8 cellular contexts compared by ENCODE assay signal in the genomic region with DNA sequence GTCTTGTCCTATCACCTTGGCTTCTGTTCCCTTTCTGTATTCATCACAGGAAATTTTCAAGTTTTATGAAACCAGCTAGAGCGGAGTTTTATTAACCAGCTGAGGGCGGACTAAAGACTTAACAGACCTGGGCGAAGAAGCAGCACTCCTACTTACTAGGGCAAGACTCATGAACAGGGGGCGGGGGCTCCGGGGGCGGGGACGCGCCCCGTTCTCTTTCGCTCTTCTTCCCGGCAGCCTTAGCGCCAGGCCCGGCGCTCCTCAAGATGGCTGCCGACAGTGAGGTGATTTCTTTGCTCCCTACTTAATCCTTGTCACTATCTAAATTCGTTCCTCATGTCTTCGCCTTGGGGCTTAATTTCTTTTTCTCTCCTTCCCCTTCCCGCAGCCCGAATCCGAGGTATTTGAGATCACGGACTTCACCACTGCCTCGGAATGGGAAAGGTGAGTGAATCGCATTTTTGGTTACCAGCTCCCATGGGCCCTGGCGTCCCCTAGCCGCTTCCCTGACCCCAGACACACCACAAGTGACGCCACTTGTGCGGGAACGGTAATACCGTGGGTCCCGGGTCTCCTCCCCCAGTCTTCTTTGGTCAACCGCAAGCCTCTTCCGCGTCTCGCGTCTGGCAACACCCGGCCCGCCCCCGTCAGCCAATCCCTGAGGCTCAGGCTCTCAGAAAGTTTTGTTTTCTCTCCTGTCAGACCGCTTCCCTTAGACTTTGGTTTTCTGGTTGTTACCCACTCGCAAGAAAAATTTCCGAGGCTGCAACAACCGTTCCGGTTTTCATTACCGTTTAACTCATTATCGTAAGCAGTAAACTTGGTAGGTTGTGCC. TPM values are rescaled to one million over a fixed set of nuclear protein-coding genes. Genes with fewer than 3 reads are reported as not detected.
DNase-seq lines count a peak whose midpoint lies in the region; ATAC-seq and TF ChIP-seq lines count a peak whose summit lies in the region.

A gene (plus strand): TSS at position 251 of the 835 bp plus-strand sequence. CDS start 16 bp downstream, at position 267.

- no peaks in the 10 kb centered on the region for H3K27me3 ChIP-seq in prostate gland (replicated peaks; ENCODE audit: insufficient read depth)

- H3K4me3 ChIP-seq in prostate gland, result peak within 1 kb of the TSS; percentile 54 to 80

- no peaks in the 10 kb centered on the region for H3K4me1 ChIP-seq in prostate gland (replicated peaks)

- DNase-seq in GM13977 (ENCODE audit: low spot score) (peak; percentile 88), NCI-H146 treated with DMSO at 0.1 percent for 48 hours (lab: John Stamatoyannopoulos, UW; ENCODE audit: unreplicated experiment) (peak; percentile 67), amniotic stem cell (lab: John Stamatoyannopoulos, UW) (peak; percentile 69), left ventricle myocardium superior (peak; percentile 80), prostate gland (ENCODE audit: low spot score) (peak; percentile 69), ureter (ENCODE audit: low spot score) (peak; percentile 82)

- H3K9me3 Mint-ChIP-seq in T-helper 1 cell treated with Interleukin-12 subunit alpha and Interleukin-12 subunit beta and Interleukin-4 antibody, amounts not matched to agents 30 μg/mL and 1 μg/mL, for 36 hours, result no peaks in the 10 kb centered on the region

- H3K4me1 Mint-ChIP-seq in T-helper 1 cell treated with Interleukin-12 subunit alpha and Interleukin-12 subunit beta and Interleukin-4 antibody, amounts not matched to agents 30 μg/mL and 1 μg/mL, for 36 hours (ENCODE audit: low read depth), result peaks cover 35% of the 10 kb centered on the region

- TF ChIP-seq CTCF in GM13977 (IDR thresholded peaks at IDR 0.05; ENCODE audit: extremely low read depth, insufficient read depth, missing control alignments) (peak; percentile 1), prostate gland (IDR thresholded peaks at IDR 0.05) (no peak)

- H3K27ac Mint-ChIP-seq in T-helper 1 cell treated with Interleukin-12 subunit alpha and Interleukin-12 subunit beta and Interleukin-4 antibody, amounts not matched to agents 30 μg/mL and 1 μg/mL, for 36 hours, result peak within 1 kb of the TSS; percentile 100

- H3K36me3 ChIP-seq in prostate gland, result no peaks in the 10 kb centered on the region

- ATAC-seq in HG02840 (IDR thresholded peaks at IDR 0.05; ENCODE audit: low FRiP score, unreplicated experiment) (peak; percentile 79), left ventricle myocardium superior (peak; percentile 91)

- no peaks in the 10 kb centered on the region for H3K9me3 ChIP-seq in prostate gland

- in situ Hi-C loops in GM13977 (cut with MboI; ENCODE audit: low pct_unique_long_range_greater_than_20kb, low sequenced_read_pairs, unreplicated experiment), result no loop called here

- H3K36me3 Mint-ChIP-seq in T-helper 1 cell treated with Interleukin-12 subunit alpha and Interleukin-12 subunit beta and Interleukin-4 antibody, amounts not matched to agents 30 μg/mL and 1 μg/mL, for 36 hours (ENCODE audit: low read depth), result peaks cover 18% of the 10 kb centered on the region

- H3K27ac ChIP-seq in prostate gland, result peak within 1 kb of the TSS; percentile 92

- under 1% methylated on average over 45 of the region's 45 CpGs for WGBS in prostate gland

- H3K4me3 Mint-ChIP-seq in T-helper 1 cell treated with Interleukin-12 subunit alpha and Interleukin-12 subunit beta and Interleukin-4 antibody, amounts not matched to agents 30 μg/mL and 1 μg/mL, for 36 hours, result peak within 1 kb of the TSS; percentile 98

- TF ChIP-seq POLR2A in prostate gland (IDR thresholded peaks at IDR 0.05), result peak; percentile 40

- intact Hi-C loops in left ventricle myocardium superior (cut with micrococcal nuclease), result loop anchor here (5.0 kb wide), 1 partner anchor 100 kb away; no protein-coding TSS in a partner anchor
- intact Hi-C loops in prostate gland (cut with DNase I), result loop anchor here (5.0 kb wide), 1 partner anchor 480 kb away; a partner anchor contains a TSS

- peaks cover 3% of the 10 kb centered on the region for H3K27me3 Mint-ChIP-seq in T-helper 1 cell treated with Interleukin-12 subunit alpha and Interleukin-12 subunit beta and Interleukin-4 antibody, amounts not matched to agents 30 μg/mL and 1 μg/mL, for 36 hours (ENCODE audit: low read depth)

RNA-seq across cellular contexts. Expression of the gene that starts here (rescaled TPM):
- total RNA-seq in left ventricle myocardium superior, result 53.2 TPM
- total RNA-seq in prostate gland, result 10 to 100 TPM; 43.4 to 54.6 TPM
- total RNA-seq in ureter, result 61.6 TPM

Comparison
In these comparisons a context has a peak if more than half of its experiments do, and no peak if none do; other contexts are left out.
1. Peak in every context shown above with its lines: DNase-seq, ATAC-seq, H3K4me3 ChIP-seq and H3K27ac ChIP-seq.